ENCODE assay signal across 9 cellular contexts in genomic region chr3:114336122-114336697, GRCh38. TPM values are rescaled to one million over a fixed set of nuclear protein-coding genes. Genes with fewer than 3 reads are reported as not detected.
DNase-seq lines count a peak whose midpoint lies in the region; ATAC-seq and TF ChIP-seq lines count a peak whose summit lies in the region.
"Had no signal": no experiment of that assay in that cellular context is flagged by ENCODE, and none has a peak within 500 bp of the region (broad histone marks: within the 10 kb centered on the region; RNA-seq: fewer than 3 reads in every experiment).

No MANE protein-coding gene starts in this region.

- peak; percentile 20 for TF ChIP-seq CTCF in AG04449 (IDR thresholded peaks at IDR 0.05; ENCODE audit: insufficient read depth, low read length, missing control alignments)
- peak; percentile 42 for TF ChIP-seq CTCF in GM10248 (IDR thresholded peaks at IDR 0.05; ENCODE audit: control extremely low read depth, extremely low read depth, low read depth, missing control alignments)
- TF ChIP-seq CTCF in hepatocyte (IDR thresholded peaks at IDR 0.05; ENCODE audit: poor library complexity) = peak; percentile 35
- peak in 1 of 4 experiments; percentile 31 for TF ChIP-seq CTCF in prostate gland (IDR thresholded peaks at IDR 0.05)
- no peak for TF ChIP-seq CTCF in ovary (IDR thresholded peaks at IDR 0.05)

- no peaks in the 10 kb centered on the region for H3K79me2 ChIP-seq in hepatocyte

- no peak overlapping the region for H3K4me2 ChIP-seq in hepatocyte

- H3K27ac ChIP-seq in hepatocyte (no peak overlapping the region), prostate gland (no peak overlapping the region), ovary (no peak overlapping the region)

- no peak for ATAC-seq in T-helper 17 cell

- H3K4me1 ChIP-seq in hepatocyte (ENCODE audit: insufficient read depth) (no peaks in the 10 kb centered on the region), prostate gland (replicated peaks) (no peaks in the 10 kb centered on the region), ovary (ENCODE audit: insufficient read depth) (peaks cover 9% of the 10 kb centered on the region)

- intact Hi-C loops in prostate gland (cut with DNase I) = no loop called here
- intact Hi-C loops in ovary (cut with DNase I) = no loop called here

- no peak for DNase-seq in AG04449 (ENCODE audit: low read depth, low spot score)
- no peak for DNase-seq in GM10248 (ENCODE audit: extremely low spot score)
- no peak for DNase-seq in T-helper 17 cell
- DNase-seq in hepatocyte (ENCODE audit: low spot score) = no peak
- no peak for DNase-seq in prostate gland (ENCODE audit: low spot score)
- no peak for DNase-seq in stimulated activated naive CD4-positive, alpha-beta T cell (lab: John Stamatoyannopoulos, UW)
- no peak for DNase-seq in NCI-H526 treated with DMSO at 0.1 percent for 48 hours (lab: John Stamatoyannopoulos, UW)
- DNase-seq in ovary = no peak
- DNase-seq: NCI-H774 had no signal

- no peak overlapping the region for H2AFZ ChIP-seq in hepatocyte

- 86% methylated on average over 1 of the region's 1 CpG for WGBS in hepatocyte (ENCODE audit: low lambda C conversion rate, missing lambda C conversion rate)
- 70% methylated on average over 1 of the region's 1 CpG for WGBS in prostate gland
- WGBS in ovary, 3 donors = 24 to 45% (median 25%) methylated on average over 1 of the region's 1 CpG

- no peak for TF ChIP-seq POLR2A in prostate gland (IDR thresholded peaks at IDR 0.05)
- no peak for TF ChIP-seq POLR2A in ovary (IDR thresholded peaks at IDR 0.05)

- H3K27me3 Mint-ChIP-seq in T-helper 17 cell = no peaks in the 10 kb centered on the region

- peak overlapping the region; percentile 29 for H3K27ac Mint-ChIP-seq in T-helper 17 cell

- peaks cover 19% of the 10 kb centered on the region for H3K4me1 Mint-ChIP-seq in T-helper 17 cell

- no peak for TF ChIP-seq EP300 in ovary (IDR thresholded peaks at IDR 0.05)

- H3K36me3 Mint-ChIP-seq in T-helper 17 cell (ENCODE audit: low read depth) = peaks cover 2% of the 10 kb centered on the region

- POLR2A ChIA-PET in AG04449 (lab: Yijun Ruan, JAX) (no interaction called here), GM10248 (lab: Yijun Ruan, JAX) (no interaction called here)

- H3K36me3 ChIP-seq in hepatocyte (replicated peaks; ENCODE audit: insufficient read depth, low read depth) (no peaks in the 10 kb centered on the region), prostate gland (no peaks in the 10 kb centered on the region), ovary (no peaks in the 10 kb centered on the region)

- H3K9me3 ChIP-seq in T-helper 17 cell (ENCODE audit: control insufficient read depth, low read length, poor library complexity, severe bottlenecking) = no peaks in the 10 kb centered on the region
- H3K9me3 ChIP-seq in hepatocyte (ENCODE audit: low read depth) = no peaks in the 10 kb centered on the region
- H3K9me3 ChIP-seq in prostate gland = no peaks in the 10 kb centered on the region
- no peaks in the 10 kb centered on the region for H3K9me3 ChIP-seq in ovary

- no peak overlapping the region for H3K4me3 ChIP-seq in AG04449 (ENCODE audit: low read depth, low read length)
- H3K4me3 ChIP-seq in hepatocyte = no peak overlapping the region
- H3K4me3 ChIP-seq in prostate gland = no peak overlapping the region
- no peak overlapping the region for H3K4me3 ChIP-seq in ovary

- CTCF ChIA-PET in AG04449 (lab: Yijun Ruan, JAX) (interaction anchor here (0.9 to 2.3 kb wide), 20 partner anchors 8 to 600 kb away, joined by 3 to 15 read pairs (median 4); partner anchors contain the start of gene GRAMD1C), GM10248 (lab: Yijun Ruan, JAX) (interaction anchor here (0.8 to 3.0 kb wide), 10 partner anchors 9 to 82 kb away, joined by 3 to 14 read pairs (median 6); no protein-coding TSS in a partner anchor)

- H3K9me2 ChIP-seq in hepatocyte (replicated peaks; ENCODE audit: insufficient read depth) = no peaks in the 10 kb centered on the region

- no peaks in the 10 kb centered on the region for H4K20me1 ChIP-seq in hepatocyte (ENCODE audit: insufficient read depth, poor library complexity, severe bottlenecking)

- no peak overlapping the region for H3K4me3 Mint-ChIP-seq in T-helper 17 cell

- no peaks in the 10 kb centered on the region for H3K27me3 ChIP-seq in hepatocyte
- no peaks in the 10 kb centered on the region for H3K27me3 ChIP-seq in prostate gland (replicated peaks; ENCODE audit: insufficient read depth)
- H3K27me3 ChIP-seq in ovary = no peaks in the 10 kb centered on the region

RNA-seq across cellular contexts. Expression of gene TIGIT, which starts 42.4 kb away (rescaled TPM):
- total RNA-seq in T-helper 17 cell (10 to 100 TPM; 11.6 to 13.3 TPM), hepatocyte (not detected in 2 replicates), prostate gland (under 1 TPM in 1 of 2 donors, not detected in 1; 0.40 TPM), ovary (under 1 TPM in 3 of 7 donors, not detected in 4; 0.12 to 0.35 (median 0.28) TPM)
- polyA plus RNA-seq in hepatocyte (0.19 and 0.39 TPM in 2 replicates), ovary (under 1 TPM; 0.07 to 1.00 TPM)

Comparison
In these comparisons a context has a peak if more than half of its experiments do, and no peak if none do; other contexts are left out.
1. CTCF ChIP-seq: peak in AG04449 (single experiment), GM10248 (single experiment) and hepatocyte (single experiment); none in ovary (0 of 3).
2. RNA of gene TIGIT, which starts 42.4 kb away (total RNA-seq): 11.6 to 13.3 TPM in T-helper 17 cell; 0.40 TPM in prostate gland, 0.12 to 0.35 TPM in ovary and not detected in hepatocyte; every median in the first group is over 4 times any median in the second.